In the genomic region with DNA sequence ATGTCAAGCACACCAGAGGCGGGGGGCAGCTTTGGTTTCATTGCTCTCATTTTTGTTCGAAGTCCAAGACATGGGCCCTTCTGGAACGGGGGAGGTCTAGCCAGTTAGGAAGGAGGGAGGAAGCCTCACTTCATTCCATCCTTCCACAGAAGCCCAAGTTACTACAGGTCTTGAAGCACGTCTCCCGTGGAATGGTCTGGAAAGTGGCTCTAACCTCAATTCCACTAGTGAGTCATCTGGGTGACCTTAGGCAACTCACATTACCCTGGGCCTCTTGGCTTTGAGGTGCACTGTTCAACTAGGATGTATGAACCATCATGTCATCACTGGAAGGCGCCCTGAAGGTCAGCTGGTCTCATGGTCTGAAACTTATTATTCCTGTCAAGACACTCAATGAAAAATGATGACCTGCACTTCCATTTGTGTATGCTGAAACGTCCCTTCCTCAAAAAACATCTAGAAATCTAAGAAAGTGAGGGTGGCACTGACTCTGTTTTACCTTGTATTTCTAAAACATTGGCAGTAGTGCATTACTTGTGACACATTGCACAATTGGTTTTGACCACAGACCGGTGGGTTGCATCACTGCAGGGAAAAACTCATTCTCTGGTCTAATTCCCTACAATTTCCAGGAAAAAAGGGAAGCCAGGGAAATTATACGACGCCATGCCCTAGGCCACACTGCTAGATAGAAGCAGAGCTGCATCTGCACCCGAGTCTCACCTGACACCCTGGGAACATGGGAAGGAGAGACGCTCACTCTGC, we compare ENCODE assay signal across 21 cellular contexts.
DNase-seq lines count a peak whose midpoint lies in the region; ATAC-seq, FAIRE-seq and TF ChIP-seq lines count a peak whose summit lies in the region.
"Had no signal": no experiment of that assay in that cellular context is flagged by ENCODE, and none has a peak within 500 bp of the region (broad histone marks: within the 10 kb centered on the region; RNA-seq: fewer than 3 reads in every experiment).

No MANE protein-coding gene starts in this region.

- H4K8ac ChIP-seq in IMR-90 (ENCODE audit: low read depth in 2 of 2, low read length in 2 of 2) = peak overlapping the region; percentile 11 to 12; a peak in 1 of 4 replicates

- BruUV-seq in IMR-90 (replicated peaks; lab: Mats Ljungman, UMichigan) = no TSS peak
- no TSS peak for BruUV-seq in endothelial cell of umbilical vein (replicated peaks; lab: Mats Ljungman, UMichigan)

- no peak overlapping the region for H2AK9ac ChIP-seq in IMR-90 (replicated peaks; ENCODE audit: low read depth, low read length, poor library complexity)

- POLR2A ChIA-PET in IMR-90 (lab: Charles Lee; ENCODE audit: unreplicated experiment) = no interaction called here
- POLR2A ChIA-PET in endothelial cell of umbilical vein (lab: Charles Lee) = no interaction called here

- peak; percentile 64 for FAIRE-seq in endothelial cell of umbilical vein (lab: Jason Lieb, UNC)
- FAIRE-seq: colon, pancreas had no signal

- peaks cover 14% of the 10 kb centered on the region for H3F3A ChIP-seq in neural progenitor cell (ENCODE audit: low read depth)

- H3K4me2 ChIP-seq in IMR-90 (ENCODE audit: low read depth, low read length) (no peak overlapping the region), endothelial cell of umbilical vein (ENCODE audit: insufficient read depth, low read length) (no peak overlapping the region), neural progenitor cell (peak overlapping the region; percentile 73)
- H3K4me2 ChIP-seq: hepatocyte had no signal

- H3K4me1 Mint-ChIP-seq in neural progenitor cell = peaks cover 34% of the 10 kb centered on the region
- H3K4me1 Mint-ChIP-seq: activated CD4-positive, alpha-beta T cell treated with anti-CD3 and anti-CD28 coated beads, Interleukin-2, amount 10 ng/mL, durations not matched to agents 24 days and 14 days; activated naive CD8-positive, alpha-beta T cell treated with anti-CD3 and anti-CD28 coated beads for 36 hours; activated T-helper 17 cell treated with anti-CD3 and anti-CD28 coated beads, Interleukin-2, amount 50 U/mL, for 72 hours; CD4-positive, CD25-positive, alpha-beta regulatory T cell had no signal

- H3K4me3 ChIP-seq in IMR-90 (ENCODE audit: insufficient read depth, low read depth, low read length) (no peak overlapping the region), endothelial cell of umbilical vein (replicated peaks in 1 of 3; ENCODE audit: insufficient read depth in 1 of 3, low read depth in 1 of 3, low read length in 3 of 3) (no peak overlapping the region), neural progenitor cell (no peak overlapping the region)
- H3K4me3 ChIP-seq: body of pancreas, hepatocyte, lung, pancreas had no signal

- H3K4me1 ChIP-seq in IMR-90 (ENCODE audit: control insufficient read depth, insufficient read depth, low read length) = peaks cover 20% of the 10 kb centered on the region
- H3K4me1 ChIP-seq in endothelial cell of umbilical vein (ENCODE audit: control insufficient read depth, extremely low read depth, insufficient read depth, low read length) = peaks cover 48% of the 10 kb centered on the region
- H3K4me1 ChIP-seq in neural progenitor cell = peaks cover 51% of the 10 kb centered on the region
- H3K4me1 ChIP-seq: body of pancreas, pancreas had no signal

- TF ChIP-seq POLR2A in IMR-90 (IDR thresholded peaks at IDR 0.05; ENCODE audit: low read depth, low read length) = no peak
- TF ChIP-seq POLR2A in endothelial cell of umbilical vein (IDR thresholded peaks at IDR 0.05; ENCODE audit: low read depth, low read length) = no peak

- no peaks in the 10 kb centered on the region for H3K79me2 ChIP-seq in endothelial cell of umbilical vein (ENCODE audit: control insufficient read depth, insufficient read depth, low read length)
- H3K79me2 ChIP-seq in neural progenitor cell (ENCODE audit: low read depth) = no peaks in the 10 kb centered on the region
- H3K79me2 ChIP-seq: hepatocyte had no signal

- H3K23ac ChIP-seq in IMR-90 (ENCODE audit: low read depth, low read length) = peak overlapping the region; percentile 47; the same call in 1 of the 2 replicates

- H3K18ac ChIP-seq in IMR-90 (ENCODE audit: low read depth, low read length) = peak overlapping the region; percentile 61; the same call in 1 of the 2 replicates

- no CpG with 5 or more reads among the region's 12 CpGs for WGBS in IMR-90 (ENCODE audit: extremely low coverage in 2 of 2, insufficient read length in 1 of 2), 2 experiments

- no peak overlapping the region for H3K4me3 Mint-ChIP-seq in neural progenitor cell
- H3K4me3 Mint-ChIP-seq: activated CD4-positive, alpha-beta T cell treated with anti-CD3 and anti-CD28 coated beads, Interleukin-2, amount 10 ng/mL, durations not matched to agents 24 days and 14 days; activated naive CD8-positive, alpha-beta T cell treated with anti-CD3 and anti-CD28 coated beads for 36 hours; activated T-helper 17 cell treated with anti-CD3 and anti-CD28 coated beads, Interleukin-2, amount 50 U/mL, for 72 hours; CD4-positive, CD25-positive, alpha-beta regulatory T cell had no signal

- dilution Hi-C loops in IMR-90 (cut with HindIII; ENCODE audit: low sequenced_read_pairs, unreplicated experiment) = no loop called here
- dilution Hi-C loops in endothelial cell of umbilical vein (cut with MboI; ENCODE audit: extremely low pct_ligation_motif_present, low sequenced_read_pairs) = no loop called here

- no peaks in the 10 kb centered on the region for H3K36me3 ChIP-seq in IMR-90 (ENCODE audit: control insufficient read depth, insufficient read depth, low read length)
- H3K36me3 ChIP-seq in endothelial cell of umbilical vein (ENCODE audit: control insufficient read depth in 2 of 2, extremely low read depth in 1 of 2, insufficient read depth in 2 of 2, low read length in 2 of 2) = peaks cover 0 to 13% of the 10 kb centered on the region in 2 experiments
- H3K36me3 ChIP-seq in neural progenitor cell = no peaks in the 10 kb centered on the region
- H3K36me3 ChIP-seq: pancreas had no signal

- ATAC-seq in IMR-90 (ENCODE audit: low read depth) = no peak
- no peak for ATAC-seq in GM18870 (IDR thresholded peaks at IDR 0.05; ENCODE audit: unreplicated experiment)
- ATAC-seq: activated T-helper 17 cell treated with anti-CD3 and anti-CD28 coated beads, Interleukin-2, amount 50 U/mL, for 72 hours; body of pancreas had no signal

- H4K91ac ChIP-seq in IMR-90 (ENCODE audit: insufficient read depth, low read depth, low read length) = peak overlapping the region; percentile 87; the same call in 1 of the 2 replicates

- no peak for TF ChIP-seq RAD21 in IMR-90 (IDR thresholded peaks at IDR 0.05; ENCODE audit: low read length)

- H3K36me3 Mint-ChIP-seq in neural progenitor cell = no peaks in the 10 kb centered on the region
- H3K36me3 Mint-ChIP-seq: activated naive CD8-positive, alpha-beta T cell treated with anti-CD3 and anti-CD28 coated beads for 36 hours; CD4-positive, CD25-positive, alpha-beta regulatory T cell had no signal

- CTCF ChIA-PET in IMR-90 (lab: Yijun Ruan, JAX) = no interaction called here
- CTCF ChIA-PET in endothelial cell of umbilical vein (lab: Charles Lee) = no interaction called here

- H3K27ac ChIP-seq in IMR-90 (ENCODE audit: insufficient read depth, low read length) = no peak overlapping the region
- H3K27ac ChIP-seq in endothelial cell of umbilical vein (ENCODE audit: insufficient read depth, low read depth, low read length) = no peak overlapping the region
- no peak overlapping the region for H3K27ac ChIP-seq in neural progenitor cell
- H3K27ac ChIP-seq: body of pancreas, pancreas had no signal

- peak overlapping the region; percentile 44 for H3K27ac Mint-ChIP-seq in neural progenitor cell
- H3K27ac Mint-ChIP-seq: activated CD4-positive, alpha-beta T cell treated with anti-CD3 and anti-CD28 coated beads, Interleukin-2, amount 10 ng/mL, durations not matched to agents 24 days and 14 days; activated naive CD8-positive, alpha-beta T cell treated with anti-CD3 and anti-CD28 coated beads for 36 hours; activated T-helper 17 cell treated with anti-CD3 and anti-CD28 coated beads, Interleukin-2, amount 50 U/mL, for 72 hours; CD4-positive, CD25-positive, alpha-beta regulatory T cell had no signal

- peak overlapping the region; percentile 68 for H2BK120ac ChIP-seq in IMR-90 (ENCODE audit: low read depth, low read length)

- TF ChIP-seq CTCF in IMR-90 (conservative IDR thresholded peaks at IDR 0.05; ENCODE audit: low read depth, low read length) (no peak), endothelial cell of umbilical vein (IDR thresholded peaks at IDR 0.05; ENCODE audit: extremely low read depth in 1 of 2, insufficient read depth in 1 of 2, low read depth in 1 of 2, low read length in 2 of 2) (no peak), neural progenitor cell (IDR thresholded peaks at IDR 0.05) (no peak)

- in situ Hi-C loops in IMR-90 (cut with MboI; ENCODE audit: low sequenced_read_pairs) = no loop called here

- H2BK15ac ChIP-seq in IMR-90 (ENCODE audit: low read depth, low read length) = peak overlapping the region; percentile 48; the same call in 2 of the 3 replicates

- DNase-seq in AG20443 (ENCODE audit: low spot score) (peak; percentile 68), IMR-90 (peak; percentile 45), endothelial cell of umbilical vein (ENCODE audit: low read depth, low spot score) (no peak), neural progenitor cell (ENCODE audit: low spot score) (no peak), LoVo (ENCODE audit: low spot score) (no peak), NCI-H1105 (lab: John Stamatoyannopoulos, UW) (no peak), pons (ENCODE audit: low spot score) (no peak)
- DNase-seq: activated CD4-positive, alpha-beta T cell treated with anti-CD3 and anti-CD28 coated beads, Interleukin-2, amount 10 ng/mL, durations not matched to agents 24 days and 14 days; activated naive CD8-positive, alpha-beta T cell treated with anti-CD3 and anti-CD28 coated beads for 36 hours; body of pancreas; CD4-positive, CD25-positive, alpha-beta regulatory T cell; DMS153; GOT3; NCI-H187 treated with DMSO at 0.1 percent for 48 hours; NCI-H446 treated with DMSO at 0.1 percent for 48 hours; pancreas had no signal

- H3K4ac ChIP-seq in IMR-90 (ENCODE audit: low read depth, low read length) = peak overlapping the region; percentile 29; the same call in 1 of the 2 replicates

- peak overlapping the region; percentile 65; the same call in 1 of the 2 replicates for H2BK20ac ChIP-seq in IMR-90 (ENCODE audit: low read depth, low read length)

- no peak overlapping the region; the same call in 1 of the 2 replicates for H4K5ac ChIP-seq in IMR-90 (ENCODE audit: low read depth, low read length)

- H3K27me3 Mint-ChIP-seq in neural progenitor cell (ENCODE audit: insufficient read depth, low read depth) = no peaks in the 10 kb centered on the region
- H3K27me3 Mint-ChIP-seq: activated CD4-positive, alpha-beta T cell treated with anti-CD3 and anti-CD28 coated beads, Interleukin-2, amount 10 ng/mL, durations not matched to agents 24 days and 14 days; activated naive CD8-positive, alpha-beta T cell treated with anti-CD3 and anti-CD28 coated beads for 36 hours; activated T-helper 17 cell treated with anti-CD3 and anti-CD28 coated beads, Interleukin-2, amount 50 U/mL, for 72 hours; CD4-positive, CD25-positive, alpha-beta regulatory T cell had no signal

- H2BK5ac ChIP-seq in IMR-90 (ENCODE audit: low read depth, low read length, poor library complexity, severe bottlenecking) = peak overlapping the region; percentile 76

- no peaks in the 10 kb centered on the region for H3K79me1 ChIP-seq in IMR-90 (ENCODE audit: low read depth in 1 of 2, low read length in 2 of 2)

- no peak overlapping the region for H3K56ac ChIP-seq in IMR-90 (ENCODE audit: extremely low read depth, insufficient read depth, low read length)

- no peaks in the 10 kb centered on the region for H3K9me3 ChIP-seq in IMR-90 (ENCODE audit: control insufficient read depth, insufficient read depth, low read length)
- no peaks in the 10 kb centered on the region for H3K9me3 ChIP-seq in endothelial cell of umbilical vein (replicated peaks; ENCODE audit: control insufficient read depth, insufficient read depth, low read length)
- no peaks in the 10 kb centered on the region for H3K9me3 ChIP-seq in neural progenitor cell (ENCODE audit: low read depth)
- H3K9me3 ChIP-seq: body of pancreas, pancreas had no signal

- peaks cover 4% of the 10 kb centered on the region for H3K9me1 ChIP-seq in IMR-90 (ENCODE audit: insufficient read depth, low read length)
- no peaks in the 10 kb centered on the region for H3K9me1 ChIP-seq in endothelial cell of umbilical vein (replicated peaks; ENCODE audit: control insufficient read depth, extremely low read depth, insufficient read depth, low read length)

- H2AK5ac ChIP-seq in IMR-90 (ENCODE audit: low read depth, low read length) = peak overlapping the region; percentile 43; the same call in 1 of the 2 replicates

- H3K14ac ChIP-seq in IMR-90 (replicated peaks; ENCODE audit: low read depth, low read length) = peak overlapping the region; percentile 71

- intact Hi-C loops in IMR-90 (cut with micrococcal nuclease) (no loop called here), endothelial cell of umbilical vein (cut with micrococcal nuclease) (no loop called here)

- H3K9ac ChIP-seq in IMR-90 (ENCODE audit: low read depth, low read length) (no peak overlapping the region), endothelial cell of umbilical vein (replicated peaks; ENCODE audit: extremely low read depth, insufficient read depth, low read length) (no peak overlapping the region), neural progenitor cell (no peak overlapping the region)

- H3K27me3 ChIP-seq in IMR-90 (ENCODE audit: control insufficient read depth, insufficient read depth, low read length) (peaks cover 2% of the 10 kb centered on the region), endothelial cell of umbilical vein (ENCODE audit: control insufficient read depth in 2 of 2, insufficient read depth in 2 of 2, low read length in 2 of 2) (no peaks in the 10 kb centered on the region), neural progenitor cell (no peaks in the 10 kb centered on the region)
- H3K27me3 ChIP-seq: body of pancreas, hepatocyte, pancreas had no signal

- H2AFZ ChIP-seq in IMR-90 (replicated peaks; ENCODE audit: low read length, poor library complexity) (no peak overlapping the region), endothelial cell of umbilical vein (ENCODE audit: low read depth, low read length) (no peak overlapping the region), neural progenitor cell (replicated peaks) (no peak overlapping the region)
- H2AFZ ChIP-seq: hepatocyte had no signal

- H3K9me3 Mint-ChIP-seq in neural progenitor cell = peaks cover 7% of the 10 kb centered on the region
- H3K9me3 Mint-ChIP-seq: activated CD4-positive, alpha-beta T cell treated with anti-CD3 and anti-CD28 coated beads, Interleukin-2, amount 10 ng/mL, durations not matched to agents 24 days and 14 days; activated naive CD8-positive, alpha-beta T cell treated with anti-CD3 and anti-CD28 coated beads for 36 hours; activated T-helper 17 cell treated with anti-CD3 and anti-CD28 coated beads, Interleukin-2, amount 50 U/mL, for 72 hours had no signal

- H4K20me1 ChIP-seq in IMR-90 (ENCODE audit: insufficient read depth, low read length) (no peaks in the 10 kb centered on the region), endothelial cell of umbilical vein (replicated peaks; ENCODE audit: control insufficient read depth, extremely low read depth, insufficient read depth, low read length) (no peaks in the 10 kb centered on the region), neural progenitor cell (ENCODE audit: low read depth) (no peaks in the 10 kb centered on the region)

Comparison
In these comparisons a context has a peak if more than half of its experiments do, and no peak if none do; other contexts are left out.
1. DNase-seq: peak in AG20443 (single experiment) and IMR-90 (single experiment); none in endothelial cell of umbilical vein (single experiment), neural progenitor cell (single experiment), LoVo (single experiment), NCI-H1105 (single experiment) and pons (single experiment).